In genomic region chr17:77374170-77374936, GRCh38 we compare ENCODE assay signal across 1 cellular context.
TF ChIP-seq lines count a peak whose summit lies in the region.

No MANE protein-coding gene starts in this region.

TF ChIP-seq in K562, 482 proteins besides CTCF, POLR2A, EP300 and RAD21 (continued from another document and continues in another):
- TF ChIP-seq MGA (IDR thresholded peaks at IDR 0.05) (no peak), MLLT1 (IDR thresholded peaks at IDR 0.05) (no peak), MITF (IDR thresholded peaks at IDR 0.05) (0 out of 2 replicates have a peak, but pooled peaks have one; percentile 23), PHF8 (IDR thresholded peaks at IDR 0.05; ENCODE audit: borderline replicate concordance, low read length) (no peak; the same call in 1 of the 2 replicates), HMGN3 (IDR thresholded peaks at IDR 0.05; ENCODE audit: borderline replicate concordance, extremely low read depth, insufficient read length, low read depth, low read length) (no peak), ZNF324 (CRISPR knock-in tag; IDR thresholded peaks at IDR 0.05) (no peak), CHD4 (IDR thresholded peaks at IDR 0.05; ENCODE audit: insufficient read depth, insufficient replicate concordance, low read depth, low read length, poor library complexity, severe bottlenecking) (no peak), SMC3 (conservative IDR thresholded peaks at IDR 0.05; ENCODE audit: insufficient read depth, low read depth, low read length) (no peak), E4F1 (CRISPR knock-in tag; IDR thresholded peaks at IDR 0.05; ENCODE audit: borderline replicate concordance) (no peak), ZBTB26 (CRISPR knock-in tag; IDR thresholded peaks at IDR 0.05) (no peak), LEF1 (IDR thresholded peaks at IDR 0.05) (no peak), NR2C1 (IDR thresholded peaks at IDR 0.05) (no peak), NR2C1 (tag; IDR thresholded peaks at IDR 0.05) (no peak), DACH1 (IDR thresholded peaks at IDR 0.05; ENCODE audit: partially characterized antibody) (no peak), FOSL1 (tag; conservative IDR thresholded peaks at IDR 0.05) (no peak), HMG20A (CRISPR knock-in tag; conservative IDR thresholded peaks at IDR 0.05) (no peak), ZNF444 (CRISPR knock-in tag; IDR thresholded peaks at IDR 0.05) (no peak), FOXJ2 (tag; IDR thresholded peaks at IDR 0.05) (no peak), ELK1 (CRISPR knock-in tag; IDR thresholded peaks at IDR 0.05) (no peak), MCM5 (IDR thresholded peaks at IDR 0.05; ENCODE audit: low read depth) (no peak), TAF9B (IDR thresholded peaks at IDR 0.05; ENCODE audit: partially characterized antibody) (no peak), NCOR1 (IDR thresholded peaks at IDR 0.05) (no peak), ID3 (CRISPR knock-in tag; IDR thresholded peaks at IDR 0.05) (no peak), ID3 (tag; IDR thresholded peaks at IDR 0.05) (no peak), ELF1 (tag; IDR thresholded peaks at IDR 0.05) (no peak), ZFP91 (CRISPR knock-in tag; IDR thresholded peaks at IDR 0.05) (no peak), TAF1 (IDR thresholded peaks at IDR 0.05; ENCODE audit: control insufficient read depth, extremely low read depth, insufficient read depth, low read length, severe bottlenecking) (no peak), HDAC2 (IDR thresholded peaks at IDR 0.05) (no peak), ESRRB (CRISPR knock-in tag; IDR thresholded peaks at IDR 0.05; ENCODE audit: borderline replicate concordance) (no peak), U2AF2 (optimal IDR thresholded peaks at IDR 0.05; ENCODE audit: low read depth, low read length) (no peak), MAZ (CRISPR knock-in tag; conservative IDR thresholded peaks at IDR 0.05 in 1 of 2, IDR thresholded peaks at IDR 0.05 in 1 of 2) (peak in 1 of 2 experiments; percentile 21; a peak in 1 of 4 replicates), ZNF436 (CRISPR knock-in tag; IDR thresholded peaks at IDR 0.05) (no peak)
